In the genomic region with DNA sequence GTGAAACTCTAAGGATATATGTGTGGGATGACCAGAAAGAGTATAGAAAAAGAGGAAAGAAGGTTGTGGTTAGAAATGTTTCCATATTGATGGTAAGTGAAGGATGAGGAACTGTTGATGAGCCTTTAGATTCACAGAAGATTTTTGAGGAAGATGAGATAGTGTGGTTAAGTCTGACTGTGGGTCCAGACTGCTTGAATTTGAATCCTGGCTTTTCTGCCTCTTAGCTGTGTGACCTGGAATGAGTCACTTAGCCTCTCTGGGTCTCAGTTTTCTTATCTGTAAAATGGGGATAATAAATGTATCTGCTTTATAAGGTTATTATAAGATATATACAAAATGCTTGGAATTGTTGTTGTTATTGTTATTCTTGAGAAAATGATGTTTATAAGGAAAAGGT, we compare ENCODE assay signal across 12 cellular contexts.
"Had no signal": no experiment of that assay in that cellular context is flagged by ENCODE, and none has a peak within 500 bp of the region (broad histone marks: within the 10 kb centered on the region; RNA-seq: fewer than 3 reads in every experiment).

No MANE protein-coding gene starts in this region.

- DNase-seq: activated CD4-positive, alpha-beta memory T cell treated with anti-CD3 and anti-CD28 coated beads, Interleukin-2, amount 10 ng/mL, durations not matched to agents 7 days and 5 days; activated naive CD8-positive, alpha-beta T cell treated with anti-CD3 and anti-CD28 coated beads, Interleukin-2, amount 10 ng/mL, durations not matched to agents 7 days and 5 days; anterior cingulate cortex; cerebellar nuclear complex; endodermal cell; erythroblast; kidney glomerular epithelial cell; sigmoid colon; stimulated activated CD4-positive, alpha-beta T cell treated with anti-CD3 and anti-CD28 coated beads, Interleukin-2, amount 100 ng/mL, for 24 hours; stimulated activated naive CD4-positive, alpha-beta T cell treated with Interleukin-2 at 50 U/mL for 16 hours; upper lobe of left lung had no signal

- H3K27ac ChIP-seq: suprapubic skin, upper lobe of left lung had no signal

- H3K9me3 ChIP-seq: sigmoid colon, suprapubic skin, upper lobe of left lung had no signal

- H3K36me3 ChIP-seq: sigmoid colon, suprapubic skin, upper lobe of left lung had no signal

- H3K4me1 ChIP-seq: suprapubic skin had no signal

- H3K27me3 ChIP-seq: sigmoid colon, suprapubic skin, upper lobe of left lung had no signal

- H3K4me3 ChIP-seq: sigmoid colon, suprapubic skin, upper lobe of left lung had no signal
